Comparison of ENCODE assay signal across 8 cellular contexts in the genomic region with DNA sequence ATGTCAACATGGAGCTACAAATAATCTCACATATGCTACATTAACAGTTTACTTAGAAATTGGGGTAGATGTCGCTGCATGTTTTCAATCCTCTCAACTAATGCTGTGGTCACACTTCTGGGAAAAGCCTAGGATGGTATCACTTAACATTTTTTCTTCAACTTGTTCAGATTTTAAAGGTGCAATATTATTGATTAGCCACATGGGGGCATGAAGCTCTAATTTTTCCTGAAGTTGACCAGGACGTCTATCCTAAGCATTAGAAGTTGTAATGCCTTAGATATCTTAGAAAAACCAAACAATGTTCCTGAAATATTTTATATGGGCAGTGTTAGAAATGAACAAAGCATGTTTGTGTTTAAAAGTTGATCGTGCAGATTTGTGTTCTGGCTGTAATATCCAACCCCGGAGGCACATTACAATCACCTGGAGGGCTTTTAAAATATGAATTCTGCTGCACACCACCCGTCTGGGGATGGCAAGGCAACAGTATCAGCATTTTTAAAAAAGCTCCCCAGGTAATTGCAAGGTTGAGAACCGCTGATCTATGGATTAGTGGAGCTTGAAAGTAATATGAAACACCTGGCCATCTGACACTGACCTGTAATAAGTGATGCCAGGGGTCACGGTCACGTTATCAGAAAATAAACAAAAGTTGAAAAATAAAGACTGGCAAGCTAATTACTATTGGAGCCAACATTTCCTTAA.
DNase-seq lines count a peak whose midpoint lies in the region; ATAC-seq, FAIRE-seq and TF ChIP-seq lines count a peak whose summit lies in the region.

No MANE protein-coding gene starts in this region.

- no peak for TF ChIP-seq EP300 in A549 (IDR thresholded peaks at IDR 0.05)

- 32% methylated on average over 8 of the region's 8 CpGs for WGBS in A549 (ENCODE audit: missing lambda C conversion rate)

- H3K4me3 ChIP-seq in A549 (no peak overlapping the region), choroid plexus epithelial cell (ENCODE audit: low read depth, low read length) (no peak overlapping the region), mucosa of descending colon (no peak overlapping the region)

- peak; percentile 56 for TF ChIP-seq CTCF in A549 (IDR thresholded peaks at IDR 0.05)
- TF ChIP-seq CTCF in choroid plexus epithelial cell (conservative IDR thresholded peaks at IDR 0.05; ENCODE audit: low read depth, low read length): peak; percentile 63
- no peak for TF ChIP-seq CTCF in mucosa of descending colon (IDR thresholded peaks at IDR 0.05)

- CTCF ChIA-PET in A549 (lab: Yijun Ruan, JAX): interaction anchor here (0.5 to 8.2 kb wide), 35 partner anchors 9 to 1090 kb away, joined by 3 to 104 read pairs (median 3); partner anchors contain the start of gene CCBE1

- H3K9me3 ChIP-seq in A549: no peaks in the 10 kb centered on the region
- no peaks in the 10 kb centered on the region for H3K9me3 ChIP-seq in mucosa of descending colon

- POLR2A ChIA-PET in A549 (lab: Yijun Ruan, JAX): interaction anchor here (0.9 kb wide), 1 partner anchor 364 kb away, joined by 4 read pairs; no protein-coding TSS in a partner anchor

- H3K27ac ChIP-seq in A549: no peak overlapping the region
- no peak overlapping the region for H3K27ac ChIP-seq in caudate nucleus (ENCODE audit: low read depth, low read length)

- no peak for FAIRE-seq in A549 (lab: Jason Lieb, UNC)

- H3K4me2 ChIP-seq in A549: no peak overlapping the region

- no peaks in the 10 kb centered on the region for H3K4me1 ChIP-seq in A549
- no peaks in the 10 kb centered on the region for H3K4me1 ChIP-seq in mucosa of descending colon (ENCODE audit: low read depth)

- no peak for TF ChIP-seq POLR2A in A549 (IDR thresholded peaks at IDR 0.05; ENCODE audit: low read length)

- peak; percentile 65 to 69 for TF ChIP-seq RAD21 in A549 (conservative IDR thresholded peaks at IDR 0.05 in 1 of 2, IDR thresholded peaks at IDR 0.05 in 1 of 2)

- intact Hi-C loops in mucosa of descending colon (cut with DNase I, micrococcal nuclease): loop anchor here in 1 of 2 donors (5.0 kb wide), 1 partner anchor 363 kb away; no protein-coding TSS in a partner anchor

- H3K36me3 ChIP-seq in mucosa of descending colon (ENCODE audit: low read depth): no peaks in the 10 kb centered on the region

- ATAC-seq in A549: peak; percentile 40 to 60; a peak in 3 of 6 replicates
- ATAC-seq in HG03354 (IDR thresholded peaks at IDR 0.05; ENCODE audit: poor library complexity, severe bottlenecking, unreplicated experiment): no peak
- no peak for ATAC-seq in mucosa of descending colon

- peak; percentile 17 to 30 for DNase-seq in A549 (ENCODE audit: low read depth in 1 of 2, low spot score in 1 of 2)
- DNase-seq in GM19238 (ENCODE audit: insufficient read length, low spot score): peak; percentile 10
- DNase-seq in NCI-H526 treated with DMSO at 0.1 percent for 48 hours (lab: John Stamatoyannopoulos, UW): peak; percentile 3
- DNase-seq in choroid plexus epithelial cell (ENCODE audit: low read depth): peak; percentile 86
- DNase-seq in midbrain (lab: John Stamatoyannopoulos, UW): peak; percentile 25
- no peak for DNase-seq in caudate nucleus (lab: John Stamatoyannopoulos, UW)
- no peak for DNase-seq in mucosa of descending colon

TF ChIP-seq in A549, 52 proteins besides CTCF, POLR2A, EP300 and RAD21:
- no peak for TF ChIP-seq MYC (IDR thresholded peaks at IDR 0.05; ENCODE audit: borderline replicate concordance, low read length)
- peak; percentile 66 for TF ChIP-seq SMC3 (IDR thresholded peaks at IDR 0.05)

Comparison
In these comparisons a context has a peak if more than half of its experiments do, and no peak if none do; other contexts are left out.
1. ATAC-seq: peak in A549 (2 of 2); none in HG03354 (single experiment) and mucosa of descending colon (single experiment).
2. DNase-seq: peak in A549 (2 of 2), GM19238 (single experiment), NCI-H526 treated with DMSO at 0.1 percent for 48 hours (single experiment), choroid plexus epithelial cell (single experiment) and midbrain (single experiment); none in caudate nucleus (0 of 61) and mucosa of descending colon (0 of 3).